Comparison of ENCODE assay signal across 9 cellular contexts in genomic region chr14:34220921-34221320, GRCh38.
DNase-seq lines count a peak whose midpoint lies in the region; ATAC-seq lines count a peak whose summit lies in the region.
"Had no signal": no experiment of that assay in that cellular context is flagged by ENCODE, and none has a peak within 500 bp of the region (broad histone marks: within the 10 kb centered on the region; RNA-seq: fewer than 3 reads in every experiment).

No MANE protein-coding gene starts in this region.

- no peaks in the 10 kb centered on the region for H3K36me3 Mint-ChIP-seq in activated naive CD4-positive, alpha-beta T cell treated with anti-CD3 and anti-CD28 coated beads, Interleukin-2, amount 10 ng/mL, durations not matched to agents 7 days and 5 days
- no peaks in the 10 kb centered on the region for H3K36me3 Mint-ChIP-seq in stimulated activated naive B cell treated with anti-CD40 and anti-IgM and Interleukin-4, amounts not matched to agents 10 μg/mL and 1 μg/mL and 100 μg/mL, for 72 hours

- CTCF ChIA-PET in activated naive CD4-positive, alpha-beta T cell treated with anti-CD3 and anti-CD28 coated beads, Interleukin-2, amount 10 ng/mL, durations not matched to agents 7 days and 5 days (lab: Charles Lee) = interaction anchor here (0.6 to 1.4 kb wide), 3 partner anchors 380 to 418 kb away, joined by 3 to 4 read pairs (median 3); no protein-coding TSS in a partner anchor

- peak; percentile 92 for ATAC-seq in HG02798 (IDR thresholded peaks at IDR 0.05; ENCODE audit: poor library complexity, unreplicated experiment)
- ATAC-seq in stimulated activated naive B cell treated with anti-CD40 and anti-IgM and Interleukin-4, amounts not matched to agents 10 μg/mL and 1 μg/mL and 100 μg/mL, for 72 hours (replicated peaks) = peak; percentile 68

- H3K9me3 Mint-ChIP-seq in activated naive CD4-positive, alpha-beta T cell treated with anti-CD3 and anti-CD28 coated beads, Interleukin-2, amount 10 ng/mL, durations not matched to agents 7 days and 5 days = no peaks in the 10 kb centered on the region
- no peaks in the 10 kb centered on the region for H3K9me3 Mint-ChIP-seq in stimulated activated naive B cell treated with anti-CD40 and anti-IgM and Interleukin-4, amounts not matched to agents 10 μg/mL and 1 μg/mL and 100 μg/mL, for 72 hours

- H3K27ac Mint-ChIP-seq in activated naive CD4-positive, alpha-beta T cell treated with anti-CD3 and anti-CD28 coated beads, Interleukin-2, amount 10 ng/mL, durations not matched to agents 7 days and 5 days = no peak overlapping the region
- H3K27ac Mint-ChIP-seq in stimulated activated naive B cell treated with anti-CD40 and anti-IgM and Interleukin-4, amounts not matched to agents 10 μg/mL and 1 μg/mL and 100 μg/mL, for 72 hours = no peak overlapping the region

- H3K27me3 Mint-ChIP-seq in activated naive CD4-positive, alpha-beta T cell treated with anti-CD3 and anti-CD28 coated beads, Interleukin-2, amount 10 ng/mL, durations not matched to agents 7 days and 5 days = peaks cover 9% of the 10 kb centered on the region
- H3K27me3 Mint-ChIP-seq in stimulated activated naive B cell treated with anti-CD40 and anti-IgM and Interleukin-4, amounts not matched to agents 10 μg/mL and 1 μg/mL and 100 μg/mL, for 72 hours = peaks cover 5 to 12% of the 10 kb centered on the region in 2 donors

- DNase-seq in activated naive CD4-positive, alpha-beta T cell treated with anti-CD3 and anti-CD28 coated beads, Interleukin-2, amount 10 ng/mL, durations not matched to agents 7 days and 5 days = peak; percentile 34
- no peak for DNase-seq in activated naive CD4-positive, alpha-beta T cell treated with anti-CD3 and anti-CD28 coated beads, Interleukin-2, amount 50 U/mL, for 16 hours
- DNase-seq in NOMO-1 treated with DMSO at 0.1 percent for 48 hours (lab: John Stamatoyannopoulos, UW; ENCODE audit: unreplicated experiment) (peak; percentile 77), KG1 (lab: John Stamatoyannopoulos, UW) (no peak), HuH-7.5 (ENCODE audit: low spot score) (no peak), DMS 273 (lab: John Stamatoyannopoulos, UW; ENCODE audit: unreplicated experiment) (no peak)
- no peak for DNase-seq in stimulated activated naive B cell treated with anti-CD40 and anti-IgM and Interleukin-4, amounts not matched to agents 10 μg/mL and 1 μg/mL and 100 μg/mL, for 72 hours
- DNase-seq: NCI-H526 had no signal

- H3K4me3 Mint-ChIP-seq in activated naive CD4-positive, alpha-beta T cell treated with anti-CD3 and anti-CD28 coated beads, Interleukin-2, amount 10 ng/mL, durations not matched to agents 7 days and 5 days = no peak overlapping the region
- no peak overlapping the region for H3K4me3 Mint-ChIP-seq in stimulated activated naive B cell treated with anti-CD40 and anti-IgM and Interleukin-4, amounts not matched to agents 10 μg/mL and 1 μg/mL and 100 μg/mL, for 72 hours

- H3K4me1 Mint-ChIP-seq in activated naive CD4-positive, alpha-beta T cell treated with anti-CD3 and anti-CD28 coated beads, Interleukin-2, amount 10 ng/mL, durations not matched to agents 7 days and 5 days = peaks cover 12% of the 10 kb centered on the region
- peaks cover 4 to 7% of the 10 kb centered on the region in 2 donors for H3K4me1 Mint-ChIP-seq in stimulated activated naive B cell treated with anti-CD40 and anti-IgM and Interleukin-4, amounts not matched to agents 10 μg/mL and 1 μg/mL and 100 μg/mL, for 72 hours

Comparison
In these comparisons a context has a peak if more than half of its experiments do, and no peak if none do; other contexts are left out.
1. DNase-seq: peak in activated naive CD4-positive, alpha-beta T cell treated with anti-CD3 and anti-CD28 coated beads, Interleukin-2, amount 10 ng/mL, durations not matched to agents 7 days and 5 days (single experiment) and NOMO-1 treated with DMSO at 0.1 percent for 48 hours (single experiment); none in activated naive CD4-positive, alpha-beta T cell treated with anti-CD3 and anti-CD28 coated beads, Interleukin-2, amount 50 U/mL, for 16 hours (single experiment), stimulated activated naive B cell treated with anti-CD40 and anti-IgM and Interleukin-4, amounts not matched to agents 10 μg/mL and 1 μg/mL and 100 μg/mL, for 72 hours (single experiment), KG1 (single experiment), HuH-7.5 (single experiment) and DMS 273 (single experiment).